Comparison of ENCODE assay signal across 8 cellular contexts in genomic region chr3:185936814-185937688, GRCh38. TPM values are rescaled to one million over a fixed set of nuclear protein-coding genes. Genes with fewer than 3 reads are reported as not detected.
DNase-seq lines count a peak whose midpoint lies in the region; ATAC-seq and TF ChIP-seq lines count a peak whose summit lies in the region.

No MANE protein-coding gene starts in this region.

- H3K36me3 ChIP-seq in Caco-2 (ENCODE audit: control insufficient read depth, insufficient read depth, low read length) (no peaks in the 10 kb centered on the region), mucosa of rectum (ENCODE audit: control insufficient read depth in 2 of 2, insufficient read depth in 2 of 2, low read length in 2 of 2) (no peaks in the 10 kb centered on the region)

- intact Hi-C loops in Caco-2 (cut with micrococcal nuclease; ENCODE audit: unreplicated experiment) = loop anchor here (10.0 kb wide), 1 partner anchor 112 kb away; the partner anchor contains the start of gene IGF2BP2

- H3K4me1 Mint-ChIP-seq in Caco-2 (ENCODE audit: low read depth, unreplicated experiment) = peaks cover 14% of the 10 kb centered on the region

- peak overlapping the region; percentile 99 to 100 for H3K27ac ChIP-seq in mucosa of rectum (ENCODE audit: low read depth in 2 of 2, low read length in 2 of 2)

- H3K9ac ChIP-seq in mucosa of rectum (ENCODE audit: low read depth in 1 of 2, low read length in 2 of 2) = peak overlapping the region; percentile 100

- peak overlapping the region; percentile 94 for H3K4me3 Mint-ChIP-seq in Caco-2 (ENCODE audit: unreplicated experiment)

- peak; percentile 35 for ATAC-seq in GM21576 (IDR thresholded peaks at IDR 0.05; ENCODE audit: unreplicated experiment)

- H3K4me3 ChIP-seq in Caco-2 (ENCODE audit: low read depth, low read length) = peak overlapping the region; percentile 89
- peak overlapping the region; percentile 100 for H3K4me3 ChIP-seq in Jurkat, Clone E6-1 (ENCODE audit: low read length)
- peak overlapping the region; percentile 99 to 100 for H3K4me3 ChIP-seq in mucosa of rectum (ENCODE audit: low read length in 2 of 2)

- H3K27me3 Mint-ChIP-seq in Caco-2 (ENCODE audit: insufficient read depth, unreplicated experiment) = no peaks in the 10 kb centered on the region

- DNase-seq in Caco-2 = peak; percentile 88 to 89
- peak; percentile 85 for DNase-seq in Jurkat, Clone E6-1 (ENCODE audit: low read depth, low spot score)
- peak; percentile 85 for DNase-seq in OCI-M1 (lab: John Stamatoyannopoulos, UW)
- DNase-seq in activated T-cell treated with anti-CD3 and anti-CD28 coated beads for 48 hours (ENCODE audit: low read depth) = peak; percentile 79
- peak; percentile 92 to 96 for DNase-seq in erythroblast (lab: John Stamatoyannopoulos, UW)
- peak; percentile 65 to 66 for DNase-seq in stimulated activated CD8-positive, alpha-beta memory T cell treated with anti-CD3 and anti-CD28 coated beads, Interleukin-4, amount 100 ng/mL, for 4 hours (ENCODE audit: low read depth in 2 of 2, low spot score in 1 of 2)

- H3K36me3 Mint-ChIP-seq in Caco-2 (ENCODE audit: insufficient read depth, unreplicated experiment) = peaks cover 53% of the 10 kb centered on the region

- BruUV-seq in Caco-2 (replicated peaks; lab: Mats Ljungman, UMichigan) = TSS peak; percentile 31

- peaks cover 37% of the 10 kb centered on the region for H3K4me1 ChIP-seq in Caco-2
- peaks cover 30 to 37% of the 10 kb centered on the region in 2 donors for H3K4me1 ChIP-seq in mucosa of rectum (ENCODE audit: control insufficient read depth in 2 of 2, insufficient read depth in 2 of 2, low read length in 2 of 2)

- no peak for TF ChIP-seq POLR2A in erythroblast (IDR thresholded peaks at IDR 0.05; ENCODE audit: low read length)

- H3K9me3 ChIP-seq in Caco-2 (no peaks in the 10 kb centered on the region), mucosa of rectum (ENCODE audit: control insufficient read depth in 2 of 2, low read length in 2 of 2) (no peaks in the 10 kb centered on the region)

- POLR2A ChIA-PET in Caco-2 (lab: Charles Lee) = interaction anchor here (0.6 to 1.3 kb wide), 3 partner anchors 16 to 116 kb away, joined by 3 to 7 read pairs (median 4); no protein-coding TSS in a partner anchor

- CTCF ChIA-PET in Caco-2 (lab: Charles Lee) = interaction anchor here (1.0 kb wide), 2 partner anchors 16 to 114 kb away, joined by 3 to 4 read pairs; no protein-coding TSS in a partner anchor

- H3K9me3 Mint-ChIP-seq in Caco-2 (ENCODE audit: unreplicated experiment) = no peaks in the 10 kb centered on the region

- H3K27ac Mint-ChIP-seq in Caco-2 (ENCODE audit: unreplicated experiment) = peak overlapping the region; percentile 99

- TF ChIP-seq CTCF in Caco-2 (IDR thresholded peaks at IDR 0.05; ENCODE audit: insufficient read depth in 1 of 2, low read depth in 1 of 2, low read length in 1 of 2, severe bottlenecking in 1 of 2, unreplicated experiment in 1 of 2) = no peak

- H3K27me3 ChIP-seq in Caco-2 (replicated peaks; ENCODE audit: control insufficient read depth, insufficient read depth, low read length) (no peaks in the 10 kb centered on the region), mucosa of rectum (ENCODE audit: control insufficient read depth in 2 of 2, insufficient read depth in 2 of 2, low read length in 2 of 2) (no peaks in the 10 kb centered on the region)

RNA-seq across cellular contexts. Expression of gene TRA2B, which starts 0.8 kb away (rescaled TPM):
- total RNA-seq in Caco-2 (2022) = 197 and 204 TPM in 2 replicates
- polyA plus RNA-seq in Jurkat, Clone E6-1 (2012; ENCODE audit: insufficient read depth, insufficient read length) = 374 TPM

Comparison
In these comparisons a context has a peak if more than half of its experiments do, and no peak if none do; other contexts are left out.
1. Peak in every context shown above with its lines: DNase-seq, ATAC-seq, H3K4me3 ChIP-seq and H3K27ac ChIP-seq.